Comparison of ENCODE assay signal across 2 cellular contexts in genomic region chr1:34163792-34164509, GRCh38.
TF ChIP-seq lines count a peak whose summit lies in the region.

No MANE protein-coding gene starts in this region.

TF ChIP-seq in IMR-90, 13 proteins besides CTCF, POLR2A, EP300 and RAD21:
- TF ChIP-seq USF2 (IDR thresholded peaks at IDR 0.05; ENCODE audit: low read depth, low read length) (no peak), CEBPB (IDR thresholded peaks at IDR 0.05; ENCODE audit: low read depth, low read length) (no peak), SMC3 (IDR thresholded peaks at IDR 0.05; ENCODE audit: low read depth, low read length) (no peak), MXI1 (IDR thresholded peaks at IDR 0.05; ENCODE audit: borderline replicate concordance, low read depth, low read length) (no peak), NFE2L2 (IDR thresholded peaks at IDR 0.05; ENCODE audit: low read depth, low read length) (no peak), RFX5 (IDR thresholded peaks at IDR 0.05; ENCODE audit: low read depth, low read length) (no peak), BHLHE40 (IDR thresholded peaks at IDR 0.05; ENCODE audit: low read depth, low read length) (no peak), ELK1 (IDR thresholded peaks at IDR 0.05; ENCODE audit: borderline replicate concordance, low read depth, low read length) (no peak), MAZ (IDR thresholded peaks at IDR 0.05; ENCODE audit: borderline replicate concordance, low read depth, low read length) (no peak)

TF ChIP-seq in neural cell, 6 proteins besides CTCF, POLR2A, EP300 and RAD21 (continued from another document):
- TF ChIP-seq TAF1 (IDR thresholded peaks at IDR 0.05; ENCODE audit: low read depth): no peak
- TF ChIP-seq MXI1 (conservative IDR thresholded peaks at IDR 0.05; ENCODE audit: poor library complexity, severe bottlenecking): no peak
- TF ChIP-seq REST (IDR thresholded peaks at IDR 0.05; ENCODE audit: borderline replicate concordance): no peak
- no peak for TF ChIP-seq SMC3 (conservative IDR thresholded peaks at IDR 0.05; ENCODE audit: poor library complexity)
- no peak for TF ChIP-seq EZH2 (IDR thresholded peaks at IDR 0.05; ENCODE audit: borderline replicate concordance, insufficient read depth, low read length, poor library complexity, severe bottlenecking)
TF ChIP-seq in neural cell: peak in this region for 0.
